ENCODE assay signal across 1 cellular context in the genomic region with DNA sequence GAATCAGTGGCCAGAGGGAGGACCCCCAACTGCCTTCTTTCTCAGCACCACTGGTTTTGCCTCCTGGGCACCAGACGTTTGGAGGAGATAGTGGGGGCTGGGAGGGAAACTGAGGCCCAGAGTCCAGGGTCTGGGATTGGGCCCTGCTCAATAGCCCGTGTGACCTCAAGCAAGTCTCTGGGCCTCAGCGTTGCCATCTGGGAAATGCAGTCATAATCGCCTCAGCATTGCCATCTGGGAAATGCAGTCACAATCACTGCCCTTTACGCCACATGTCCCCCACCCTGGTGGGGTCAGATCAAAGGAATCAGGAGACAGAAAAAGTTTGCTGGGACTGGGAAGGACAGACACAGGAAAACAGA.
TF ChIP-seq lines count a peak whose summit lies in the region.

No MANE protein-coding gene starts in this region.

TF ChIP-seq in HepG2, 621 proteins besides CTCF, POLR2A, EP300 and RAD21:
- TF ChIP-seq ZNF629 (CRISPR knock-in tag; conservative IDR thresholded peaks at IDR 0.05): peak; percentile 60
- TF ChIP-seq ZNF784 (CRISPR knock-in tag; IDR thresholded peaks at IDR 0.05; ENCODE audit: borderline replicate concordance): no peak
